ENCODE assay signal across 28 cellular contexts in genomic region chr2:156155319-156155718, GRCh38.
"Had no signal": no experiment of that assay in that cellular context is flagged by ENCODE, and none has a peak within 500 bp of the region (broad histone marks: within the 10 kb centered on the region; RNA-seq: fewer than 3 reads in every experiment).

No MANE protein-coding gene starts in this region.

- H3K4me1 ChIP-seq: parathyroid adenoma, psoas muscle, sigmoid colon, stomach, tibial artery, transverse colon, upper lobe of right lung, uterus had no signal

- FAIRE-seq: small intestine had no signal

- DNase-seq: natural killer cell; occipital lobe; ovary; posterior cingulate gyrus; psoas muscle; right cardiac atrium; right lobe of liver; sigmoid colon; small intestine; stimulated activated CD4-positive, alpha-beta T cell treated with anti-CD3 and anti-CD28 coated beads, Interleukin-15, amount 100 ng/mL, for 24 hours; stimulated activated CD4-positive, alpha-beta T cell treated with anti-CD3 and anti-CD28 coated beads, Interleukin-2, amount 100 ng/mL, for 24 hours; stimulated activated CD4-positive, alpha-beta T cell treated with anti-CD3 and anti-CD28 coated beads, Interleukin-2, amount 100 ng/mL, for 48 hours; stimulated activated CD4-positive, alpha-beta T cell treated with anti-CD3 and anti-CD28 coated beads, Interleukin-4, amount 100 ng/mL, for 24 hours; stimulated activated naive B cell treated with anti-CD40 and anti-IgM and Interleukin-4, amounts not matched to agents 10 μg/mL and 1 μg/mL and 100 μg/mL, for 72 hours; stimulated activated naive CD4-positive, alpha-beta T cell treated with Interleukin-2 at 50 U/mL for 16 hours; stomach; tibial artery; transverse colon; upper lobe of right lung; uterus had no signal

- H3K36me3 Mint-ChIP-seq: natural killer cell; neural progenitor cell; stimulated activated effector memory CD8-positive, alpha-beta T cell treated with anti-CD3 and anti-CD28 coated beads, Interleukin-12 subunit alpha, Interleukin-12 subunit beta, amount 100 ng/mL, for 72 hours; stimulated activated naive B cell treated with anti-CD40 and anti-IgM and Interleukin-4, amounts not matched to agents 10 μg/mL and 1 μg/mL and 100 μg/mL, for 72 hours; type B pancreatic cell had no signal

- H3K4me1 Mint-ChIP-seq: natural killer cell; nephron; stimulated activated effector memory CD8-positive, alpha-beta T cell treated with anti-CD3 and anti-CD28 coated beads, Interleukin-12 subunit alpha, Interleukin-12 subunit beta, amount 100 ng/mL, for 72 hours; stimulated activated naive B cell treated with anti-CD40 and anti-IgM and Interleukin-4, amounts not matched to agents 10 μg/mL and 1 μg/mL and 100 μg/mL, for 72 hours had no signal

- H3K9me3 Mint-ChIP-seq: nephron; neural progenitor cell; stimulated activated effector memory CD8-positive, alpha-beta T cell treated with anti-CD3 and anti-CD28 coated beads, Interleukin-12 subunit alpha, Interleukin-12 subunit beta, amount 100 ng/mL, for 72 hours; stimulated activated naive B cell treated with anti-CD40 and anti-IgM and Interleukin-4, amounts not matched to agents 10 μg/mL and 1 μg/mL and 100 μg/mL, for 72 hours; stimulated activated naive CD8-positive, alpha-beta T cell treated with anti-CD3 and anti-CD28 coated beads, Interleukin-15, Interleukin-2, amounts not matched to agents 100 ng/mL and 50 ng/mL, for 24 hours; type B pancreatic cell had no signal

- H3K27ac ChIP-seq: neural progenitor cell, ovary, parathyroid adenoma, psoas muscle, right lobe of liver, sigmoid colon, stomach, thoracic aorta, tibial artery, transverse colon, upper lobe of right lung, uterus had no signal

- ATAC-seq: natural killer cell; psoas muscle; right cardiac atrium; right lobe of liver; stimulated activated effector memory CD8-positive, alpha-beta T cell treated with anti-CD3 and anti-CD28 coated beads, Interleukin-12 subunit alpha, Interleukin-12 subunit beta, amount 100 ng/mL, for 72 hours; stimulated activated naive B cell treated with anti-CD40 and anti-IgM and Interleukin-4, amounts not matched to agents 10 μg/mL and 1 μg/mL and 100 μg/mL, for 72 hours; upper lobe of right lung had no signal

- H3K4me2 ChIP-seq: neural progenitor cell had no signal

- H3K79me2 ChIP-seq: parathyroid adenoma had no signal

- H3K4me3 Mint-ChIP-seq: natural killer cell; nephron; neural progenitor cell; stimulated activated effector memory CD8-positive, alpha-beta T cell treated with anti-CD3 and anti-CD28 coated beads, Interleukin-12 subunit alpha, Interleukin-12 subunit beta, amount 100 ng/mL, for 72 hours; stimulated activated naive B cell treated with anti-CD40 and anti-IgM and Interleukin-4, amounts not matched to agents 10 μg/mL and 1 μg/mL and 100 μg/mL, for 72 hours; stimulated activated naive CD8-positive, alpha-beta T cell treated with anti-CD3 and anti-CD28 coated beads, Interleukin-15, Interleukin-2, amounts not matched to agents 100 ng/mL and 50 ng/mL, for 24 hours; type B pancreatic cell had no signal

- H3K27ac Mint-ChIP-seq: natural killer cell; nephron; neural progenitor cell; progenitor cell of endocrine pancreas; stimulated activated effector memory CD8-positive, alpha-beta T cell treated with anti-CD3 and anti-CD28 coated beads, Interleukin-12 subunit alpha, Interleukin-12 subunit beta, amount 100 ng/mL, for 72 hours; stimulated activated naive B cell treated with anti-CD40 and anti-IgM and Interleukin-4, amounts not matched to agents 10 μg/mL and 1 μg/mL and 100 μg/mL, for 72 hours; stimulated activated naive CD8-positive, alpha-beta T cell treated with anti-CD3 and anti-CD28 coated beads, Interleukin-15, Interleukin-2, amounts not matched to agents 100 ng/mL and 50 ng/mL, for 24 hours; type B pancreatic cell had no signal

- H3K27me3 ChIP-seq: neural progenitor cell, ovary, right lobe of liver, sigmoid colon, stomach, tibial artery, transverse colon, upper lobe of right lung, uterus had no signal

- H3K36me3 ChIP-seq: neural progenitor cell, ovary, right lobe of liver, sigmoid colon, stomach, thoracic aorta, tibial artery, transverse colon, upper lobe of right lung, uterus had no signal

- H3K4me3 ChIP-seq: neural progenitor cell, ovary, psoas muscle, right lobe of liver, sigmoid colon, stomach, thoracic aorta, tibial artery, transverse colon, upper lobe of right lung, uterus had no signal

- H3K9me3 ChIP-seq: ovary, psoas muscle, right lobe of liver, sigmoid colon, stomach, thoracic aorta, tibial artery, transverse colon, upper lobe of right lung, uterus had no signal

- H2AFZ ChIP-seq: neural progenitor cell, parathyroid adenoma had no signal

- H3K9ac ChIP-seq: neural progenitor cell, parathyroid adenoma had no signal

- H3K27me3 Mint-ChIP-seq: progenitor cell of endocrine pancreas; stimulated activated naive B cell treated with anti-CD40 and anti-IgM and Interleukin-4, amounts not matched to agents 10 μg/mL and 1 μg/mL and 100 μg/mL, for 72 hours; type B pancreatic cell had no signal
